In genomic region chr10:133401981-133402725, GRCh38 we compare ENCODE assay signal across 20 cellular contexts. TPM values are rescaled to one million over a fixed set of nuclear protein-coding genes. Genes with fewer than 3 reads are reported as not detected.
DNase-seq lines count a peak whose midpoint lies in the region; ATAC-seq, FAIRE-seq and TF ChIP-seq lines count a peak whose summit lies in the region.
"Had no signal": no experiment of that assay in that cellular context is flagged by ENCODE, and none has a peak within 500 bp of the region (broad histone marks: within the 10 kb centered on the region; RNA-seq: fewer than 3 reads in every experiment).

No MANE protein-coding gene starts in this region.

- no peak for ATAC-seq in A549
- ATAC-seq: left colon, SK-N-SH treated with all-trans-retinoic acid at 6 μM for 48 hours had no signal

- no peak overlapping the region for H2AFZ ChIP-seq in trophoblast cell (ENCODE audit: insufficient read depth, low read length, poor library complexity)

- no peaks in the 10 kb centered on the region for H3K27me3 ChIP-seq in H7 (ENCODE audit: control insufficient read depth, insufficient read depth, low read length)
- no peaks in the 10 kb centered on the region for H3K27me3 ChIP-seq in trophoblast cell (ENCODE audit: insufficient read depth, low read length)

- H4K8ac ChIP-seq in trophoblast cell (ENCODE audit: low read depth, low read length) = no peak overlapping the region

- H3K27me3 Mint-ChIP-seq in endothelial cell (ENCODE audit: unreplicated experiment) (peaks cover 1% of the 10 kb centered on the region), MCF 10A (ENCODE audit: insufficient read depth, unreplicated experiment) (no peaks in the 10 kb centered on the region)

- FAIRE-seq in A549 (lab: Jason Lieb, UNC) = no peak
- FAIRE-seq: colon, H54, urothelium cell line had no signal

- H3K4me1 Mint-ChIP-seq in endothelial cell (ENCODE audit: unreplicated experiment) = peaks cover 11% of the 10 kb centered on the region
- peaks cover 10% of the 10 kb centered on the region for H3K4me1 Mint-ChIP-seq in MCF 10A (ENCODE audit: insufficient read depth, unreplicated experiment)

- no peak for TF ChIP-seq RAD21 in A549 (conservative IDR thresholded peaks at IDR 0.05 in 1 of 2, IDR thresholded peaks at IDR 0.05 in 1 of 2)

- H3K36me3 Mint-ChIP-seq in endothelial cell (ENCODE audit: low read depth, unreplicated experiment) = peaks cover 52% of the 10 kb centered on the region
- peaks cover 84% of the 10 kb centered on the region for H3K36me3 Mint-ChIP-seq in MCF 10A (ENCODE audit: insufficient read depth, unreplicated experiment)

- no peak overlapping the region for H2BK120ac ChIP-seq in trophoblast cell (ENCODE audit: insufficient read depth, low read length, poor library complexity)

- H3K4ac ChIP-seq in trophoblast cell (ENCODE audit: low read depth, low read length) = no peak overlapping the region

- H3K9me3 Mint-ChIP-seq in endothelial cell (ENCODE audit: unreplicated experiment) = no peaks in the 10 kb centered on the region
- no peaks in the 10 kb centered on the region for H3K9me3 Mint-ChIP-seq in MCF 10A (ENCODE audit: unreplicated experiment)
- H3K9me3 Mint-ChIP-seq: neural crest cell had no signal

- intact Hi-C loops in MCF 10A (cut with micrococcal nuclease) = no loop called here

- WGBS in A549 (ENCODE audit: missing lambda C conversion rate) = 89% methylated on average over 20 of the region's 21 CpGs
- WGBS in trophoblast cell (ENCODE audit: extremely low coverage, insufficient coverage, insufficient read length) = no CpG with 5 or more reads among the region's 21 CpGs

- TF ChIP-seq CTCF in A549 (IDR thresholded peaks at IDR 0.05) (no peak), endothelial cell (IDR thresholded peaks at IDR 0.05; ENCODE audit: unreplicated experiment) (no peak), MCF 10A (IDR thresholded peaks at IDR 0.05; ENCODE audit: unreplicated experiment) (no peak)

- H3K27ac Mint-ChIP-seq in endothelial cell (ENCODE audit: unreplicated experiment) (no peak overlapping the region), MCF 10A (ENCODE audit: low read depth, unreplicated experiment) (no peak overlapping the region)

- POLR2A ChIA-PET in A549 (lab: Yijun Ruan, JAX) (no interaction called here), MCF 10A (lab: Yijun Ruan, JAX) (interaction anchor here (0.6 kb wide), 1 partner anchor 10 kb away, joined by 5 read pairs; no protein-coding TSS in a partner anchor)

- no peak overlapping the region for H4K91ac ChIP-seq in trophoblast cell (ENCODE audit: low read depth, low read length)

- no peak overlapping the region for H3K4me2 ChIP-seq in A549
- H3K4me2 ChIP-seq in trophoblast cell (ENCODE audit: low read length) = no peak overlapping the region

- no peak overlapping the region for H2BK5ac ChIP-seq in trophoblast cell (ENCODE audit: low read depth, low read length, poor library complexity)

- no peaks in the 10 kb centered on the region for H3K79me1 ChIP-seq in trophoblast cell (ENCODE audit: low read length)

- H3K4me3 ChIP-seq in A549 (no peak overlapping the region), H7 (ENCODE audit: insufficient read depth, low read depth, low read length) (no peak overlapping the region), trophoblast cell (ENCODE audit: low read depth, low read length) (peak overlapping the region; percentile 8)
- H3K4me3 ChIP-seq: psoas muscle had no signal

- no peaks in the 10 kb centered on the region for H3K79me2 ChIP-seq in trophoblast cell (ENCODE audit: control insufficient read depth, insufficient read depth, low read length, poor library complexity)

- H2BK12ac ChIP-seq in trophoblast cell (ENCODE audit: low read length) = no peak overlapping the region

- DNase-seq in A549 (ENCODE audit: low read depth in 1 of 2, low spot score in 1 of 2) (no peak), H7 (peak; percentile 24), endothelial cell (ENCODE audit: low spot score) (no peak), trophoblast cell (no peak), MCF 10A (ENCODE audit: unreplicated experiment) (no peak), NCI-H2227 (lab: John Stamatoyannopoulos, UW; ENCODE audit: unreplicated experiment) (no peak), DMS153 (lab: John Stamatoyannopoulos, UW) (no peak)
- no peak for DNase-seq in stimulated activated CD4-positive, alpha-beta T cell treated with anti-CD3 and anti-CD28 coated beads, Interleukin-15, amount 100 ng/mL, for 24 hours
- DNase-seq: activated CD4-positive, CD25-positive, alpha-beta regulatory T cell treated with anti-CD3 and anti-CD28 coated beads, Interleukin-2, amount 50 U/mL, for 72 hours; activated naive CD4-positive, alpha-beta T cell treated with anti-CD3 and anti-CD28 coated beads, Interleukin-2, amount 50 U/mL, for 16 hours; left colon; NCI-H1092 treated with DMSO at 0.1 percent for 48 hours; NCI-H524; stimulated activated CD4-positive, alpha-beta T cell treated with anti-CD3 and anti-CD28 coated beads, Interleukin-2, amount 100 ng/mL, for 48 hours had no signal

- BruUV-seq in MCF 10A (replicated peaks; lab: Mats Ljungman, UMichigan) = no TSS peak

- H3K36me3 ChIP-seq in H7 (replicated peaks; ENCODE audit: control insufficient read depth, insufficient read depth, low read length) (peaks cover 26% of the 10 kb centered on the region), trophoblast cell (ENCODE audit: control insufficient read depth in 1 of 2, insufficient read depth in 2 of 2, low read length in 2 of 2) (peaks cover 45 to 61% of the 10 kb centered on the region in 2 experiments)

- H3K14ac ChIP-seq in trophoblast cell (ENCODE audit: low read length) = no peak overlapping the region

- TF ChIP-seq EP300 in A549 (IDR thresholded peaks at IDR 0.05) = no peak

- H3K18ac ChIP-seq in trophoblast cell (ENCODE audit: low read length) = no peak overlapping the region

- 0 out of 2 replicates have a peak, but pooled peaks have one; percentile 6 for TF ChIP-seq POLR2A in A549 (IDR thresholded peaks at IDR 0.05; ENCODE audit: low read length)

- H3K4me3 Mint-ChIP-seq in endothelial cell (ENCODE audit: unreplicated experiment) = peak overlapping the region; percentile 33
- no peak overlapping the region for H3K4me3 Mint-ChIP-seq in MCF 10A (ENCODE audit: unreplicated experiment)
- H3K4me3 Mint-ChIP-seq: neural crest cell had no signal

- H3K9ac ChIP-seq in trophoblast cell (ENCODE audit: low read length) = no peak overlapping the region

- H3K9me3 ChIP-seq in A549 (no peaks in the 10 kb centered on the region), trophoblast cell (ENCODE audit: insufficient read depth, low read depth, low read length) (peaks cover 2% of the 10 kb centered on the region)
- H3K9me3 ChIP-seq: psoas muscle had no signal

- H4K12ac ChIP-seq in trophoblast cell (ENCODE audit: low read depth, low read length) = no peak overlapping the region

- no peak overlapping the region for H2AK5ac ChIP-seq in trophoblast cell (ENCODE audit: low read length)

- CTCF ChIA-PET in A549 (lab: Yijun Ruan, JAX) = interaction anchor here (1.4 kb wide), 1 partner anchor 73 kb away, joined by 3 read pairs; no protein-coding TSS in a partner anchor
- CTCF ChIA-PET in MCF 10A (lab: Yijun Ruan, JAX) = interaction anchor here (0.6 to 0.7 kb wide), 2 partner anchors 22 to 144 kb away, joined by 3 to 4 read pairs; no protein-coding TSS in a partner anchor

- no peak overlapping the region for H3K23ac ChIP-seq in trophoblast cell (ENCODE audit: low read length)

- no peaks in the 10 kb centered on the region for H3K4me1 ChIP-seq in A549
- peaks cover 0 to 3% of the 10 kb centered on the region in 2 experiments for H3K4me1 ChIP-seq in trophoblast cell (ENCODE audit: control insufficient read depth in 1 of 2, insufficient read depth in 2 of 2, low read length in 2 of 2)
- H3K4me1 ChIP-seq: psoas muscle had no signal

- H3K27ac ChIP-seq in A549 (no peak overlapping the region), trophoblast cell (ENCODE audit: low read depth, low read length) (no peak overlapping the region)
- H3K27ac ChIP-seq: psoas muscle had no signal

RNA-seq across cellular contexts. Expression of gene MTG1, which starts 8.2 kb away (rescaled TPM):
- polyA plus RNA-seq in A549 (2011; rRNA removed) (65.6 and 67.2 TPM in 2 replicates), A549 (2017; fragmentation: RNase III; extraction: RNeasy Plus Mini Kit Qiagen cat#74134 plus additional on column Dnase treatment) (57.1 to 62.2 TPM (median 60.3 TPM) in 3 replicates)
- polyA plus RNA-seq in A549 (2012; cell fraction: cytosol; rRNA removed) = 106 and 115 TPM in 2 replicates
- 325 and 350 TPM in 2 replicates for polyA plus RNA-seq in A549 (2012; cell fraction: nucleus; rRNA removed)
- 49.2 and 51.1 TPM in 2 replicates for polyA minus RNA-seq in A549 (2011; rRNA and poly(A)+ RNA removed)
- 31.5 and 52.6 TPM in 2 replicates for total RNA-seq in H7 (2014; rRNA removed; shearing (Covaris generic))
- total RNA-seq in endothelial cell (ENCODE audit: unreplicated experiment) (97.3 TPM), MCF 10A (2022) (71.6 and 74.3 TPM in 2 replicates)
- 38.2 and 40.1 TPM in 2 replicates for polyA plus RNA-seq in trophoblast cell (2013)

RNA-seq across cellular contexts. Expression of gene SPRN, which starts 22.3 kb away (rescaled TPM):
- polyA plus RNA-seq in A549 (2011; rRNA removed) (0.06 and 0.08 TPM in 2 replicates), A549 (2017; fragmentation: RNase III; extraction: RNeasy Plus Mini Kit Qiagen cat#74134 plus additional on column Dnase treatment) (0.15 to 0.18 TPM (median 0.16 TPM) in 3 replicates)
- 0.12 and 0.19 TPM in 2 replicates for polyA plus RNA-seq in A549 (2012; cell fraction: cytosol; rRNA removed)
- 0.18 and 0.19 TPM in 2 replicates for polyA plus RNA-seq in A549 (2012; cell fraction: nucleus; rRNA removed)
- 0.08 TPM in 1 of 2 replicates, not detected in the other for polyA minus RNA-seq in A549 (2011; rRNA and poly(A)+ RNA removed)
- 0.18 TPM in 1 of 2 replicates, not detected in the other for total RNA-seq in H7 (2014; rRNA removed; shearing (Covaris generic))
- total RNA-seq in endothelial cell (ENCODE audit: unreplicated experiment) (0.28 TPM), MCF 10A (2022) (not detected in 2 replicates)
- 0.01 TPM in 1 of 2 replicates, not detected in the other for polyA plus RNA-seq in trophoblast cell (2013)
- total RNA-seq: left colon, psoas muscle had no signal

RNA-seq across cellular contexts. Expression of gene PAOX, which starts 23.1 kb away (rescaled TPM):
- polyA plus RNA-seq in A549 (2011; rRNA removed) = 1.6 and 1.8 TPM in 2 replicates
- 1.7 and 2.1 TPM in 2 replicates for polyA plus RNA-seq in A549 (2012; cell fraction: cytosol; rRNA removed)
- polyA plus RNA-seq in A549 (2012; cell fraction: nucleus; rRNA removed) = 3.3 and 3.6 TPM in 2 replicates
- 1.8 to 2.8 TPM (median 2.3 TPM) in 3 replicates for polyA plus RNA-seq in A549 (2017; fragmentation: RNase III; extraction: RNeasy Plus Mini Kit Qiagen cat#74134 plus additional on column Dnase treatment)
- 1.3 and 1.4 TPM in 2 replicates for polyA minus RNA-seq in A549 (2011; rRNA and poly(A)+ RNA removed)
- total RNA-seq in H7 (2014; rRNA removed; shearing (Covaris generic)) = 1.3 and 4.1 TPM in 2 replicates
- total RNA-seq in endothelial cell (ENCODE audit: unreplicated experiment) = 6.6 TPM
- polyA plus RNA-seq in trophoblast cell (2013) = 2.7 and 2.8 TPM in 2 replicates
- 1.2 and 1.8 TPM in 2 replicates for total RNA-seq in MCF 10A (2022)

RNA-seq across cellular contexts. Expression of gene ECHS1, which starts 29.0 kb away (rescaled TPM):
- 54.6 and 66.7 TPM in 2 replicates for polyA plus RNA-seq in A549 (2011; rRNA removed)
- 97.0 and 107 TPM in 2 replicates for polyA plus RNA-seq in A549 (2012; cell fraction: cytosol; rRNA removed)
- polyA plus RNA-seq in A549 (2012; cell fraction: nucleus; rRNA removed) = 61.5 and 73.9 TPM in 2 replicates
- 132 to 138 TPM (median 133 TPM) in 3 replicates for polyA plus RNA-seq in A549 (2017; fragmentation: RNase III; extraction: RNeasy Plus Mini Kit Qiagen cat#74134 plus additional on column Dnase treatment)
- 49.8 and 54.5 TPM in 2 replicates for polyA minus RNA-seq in A549 (2011; rRNA and poly(A)+ RNA removed)
- 88.2 and 108 TPM in 2 replicates for total RNA-seq in H7 (2014; rRNA removed; shearing (Covaris generic))
- 69.6 TPM for total RNA-seq in endothelial cell (ENCODE audit: unreplicated experiment)
- 64.0 and 65.2 TPM in 2 replicates for polyA plus RNA-seq in trophoblast cell (2013)
- total RNA-seq in MCF 10A (2022) = 72.4 and 82.7 TPM in 2 replicates

RNA-seq across cellular contexts. Expression of gene FUOM, which starts 44.3 kb away (rescaled TPM):
- polyA plus RNA-seq in A549 (2011; rRNA removed) (7.6 and 8.1 TPM in 2 replicates), A549 (2017; fragmentation: RNase III; extraction: RNeasy Plus Mini Kit Qiagen cat#74134 plus additional on column Dnase treatment) (6.5 to 8.7 TPM (median 6.8 TPM) in 3 replicates)
- 17.8 and 19.7 TPM in 2 replicates for polyA plus RNA-seq in A549 (2012; cell fraction: cytosol; rRNA removed)
- polyA plus RNA-seq in A549 (2012; cell fraction: nucleus; rRNA removed) = 11.7 and 11.9 TPM in 2 replicates
- polyA minus RNA-seq in A549 (2011; rRNA and poly(A)+ RNA removed) = 2.0 and 2.8 TPM in 2 replicates
- total RNA-seq in H7 (2014; rRNA removed; shearing (Covaris generic)) = 27.2 and 50.5 TPM in 2 replicates
- total RNA-seq in endothelial cell (ENCODE audit: unreplicated experiment) (8.9 TPM), MCF 10A (2022) (16.6 and 22.6 TPM in 2 replicates)
- polyA plus RNA-seq in trophoblast cell (2013) = 18.2 and 20.6 TPM in 2 replicates
